Comparison of ENCODE assay signal across 8 cellular contexts in the genomic region with DNA sequence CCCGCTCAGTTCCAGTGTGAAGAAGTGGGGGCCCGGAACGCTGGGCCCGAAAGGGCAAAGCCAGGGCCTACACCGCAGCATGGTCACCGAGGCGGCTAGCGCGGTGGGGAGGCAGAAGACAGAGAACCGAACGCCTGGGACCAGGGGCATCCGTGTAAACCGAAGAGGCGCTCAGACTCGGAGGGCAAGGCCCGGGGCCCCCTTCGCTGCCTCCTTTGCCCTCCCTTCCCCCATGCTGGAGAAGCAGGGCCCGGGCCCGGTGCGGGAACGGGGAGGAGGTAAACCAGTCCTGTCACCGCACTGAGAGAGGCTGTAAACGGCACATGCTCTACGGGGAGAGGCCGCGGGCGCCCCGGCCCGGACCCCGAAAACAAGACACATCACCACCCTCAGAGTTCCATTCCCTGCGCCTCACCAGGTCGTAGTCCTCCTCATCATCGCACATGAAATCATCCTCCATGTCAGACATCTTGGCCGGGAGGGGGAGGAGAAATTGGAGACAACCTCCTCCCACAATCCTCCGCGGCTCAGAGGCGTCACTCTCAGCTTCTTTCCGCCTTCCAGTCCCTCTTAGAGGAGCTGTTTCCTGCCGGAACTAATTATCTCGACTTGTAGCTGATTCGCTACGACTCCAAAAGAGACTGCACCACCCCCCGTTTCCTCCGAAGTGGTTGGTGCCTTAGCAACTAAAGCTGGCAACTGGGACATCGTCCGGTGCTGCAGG. TPM values are rescaled to one million over a fixed set of nuclear protein-coding genes. Genes with fewer than 3 reads are reported as not detected.
DNase-seq lines count a peak whose midpoint lies in the region; ATAC-seq, FAIRE-seq and TF ChIP-seq lines count a peak whose summit lies in the region.

Gene COPS2 (minus strand): TSS at position 490 of the 724 bp plus-strand sequence. CDS start 21 bp downstream, at position 469.

- DNase-seq in DMS79 (lab: John Stamatoyannopoulos, UW) (peak; percentile 84), RCC 7860 (ENCODE audit: low spot score) (peak; percentile 93), activated T-helper 1 cell treated with Interleukin-2 at 50 U/mL for 16 hours (ENCODE audit: low read depth) (peak; percentile 83), esophagus squamous epithelium (lab: John Stamatoyannopoulos, UW) (peak; percentile 54), myocyte (ENCODE audit: low read depth) (peak; percentile 99)
- DNase-seq in stimulated activated CD8-positive, alpha-beta memory T cell treated with anti-CD3 and anti-CD28 coated beads, Interleukin-7, amount 100 ng/mL, for 48 hours (ENCODE audit: extremely low read depth in 1 of 2, low read depth in 1 of 2): peak; percentile 79 to 88

- H3K4me1 ChIP-seq in esophagus squamous epithelium: peaks cover 7 to 50% (median 17%) of the 10 kb centered on the region in 3 donors

- H3K4me3 ChIP-seq in esophagus squamous epithelium: peak within 1 kb of the TSS; percentile 77 to 99 (median 90)

- H3K27me3 ChIP-seq in esophagus squamous epithelium: no peaks in the 10 kb centered on the region

- TF ChIP-seq CTCF in esophagus squamous epithelium (IDR thresholded peaks at IDR 0.05): peak in 1 of 6 experiments; percentile 56

- H3K27ac ChIP-seq in KOPT-K1 (ENCODE audit: low read depth, low read length, poor library complexity, severe bottlenecking) (peak within 1 kb of the TSS; percentile 76), esophagus squamous epithelium (peak within 1 kb of the TSS; percentile 91 to 97 (median 92))

- whole genome bisulfite sequencing in esophagus squamous epithelium, 2 donors: 0 to 1% methylated on average over 11 to 12 of the region's 46 CpGs

- peak; percentile 69 for FAIRE-seq in RCC 7860 (lab: Jason Lieb, UNC)

- intact Hi-C loops in esophagus squamous epithelium (cut with DNase I): no loop called here

- H3K9me3 ChIP-seq in KOPT-K1 (ENCODE audit: insufficient read depth, low read length, poor library complexity, severe bottlenecking) (no peaks in the 10 kb centered on the region), esophagus squamous epithelium (no peaks in the 10 kb centered on the region)

- no peaks in the 10 kb centered on the region for H3K36me3 ChIP-seq in KOPT-K1 (ENCODE audit: insufficient read depth, low read length)
- H3K36me3 ChIP-seq in esophagus squamous epithelium: peaks cover 0 to 4% (median 0%) of the 10 kb centered on the region in 3 donors

- peak in 2 of 4 donors; percentile 38 to 59 for TF ChIP-seq POLR2A in esophagus squamous epithelium (IDR thresholded peaks at IDR 0.05)

- ATAC-seq in GM21786 (IDR thresholded peaks at IDR 0.05; ENCODE audit: unreplicated experiment): peak; percentile 90

RNA-seq across cellular contexts. Expression of gene COPS2, which starts in this region (rescaled TPM):
- 10 to 100 TPM; 37.2 to 59.5 (median 47.0) TPM for total RNA-seq in esophagus squamous epithelium
- 67.3 and 85.4 TPM in 2 replicates for total RNA-seq in myocyte
- polyA plus RNA-seq in myocyte (2012): 34.7 TPM

Comparison
In these comparisons a context has a peak if more than half of its experiments do, and no peak if none do; other contexts are left out.
1. Peak in every context shown above with its lines: DNase-seq, ATAC-seq, H3K4me3 ChIP-seq and H3K27ac ChIP-seq.